Comparison of ENCODE assay signal across 1 cellular context in genomic region chr20:62804021-62804631, GRCh38.
TF ChIP-seq lines count a peak whose summit lies in the region.

No MANE protein-coding gene starts in this region.

TF ChIP-seq in A549, 52 proteins besides CTCF, POLR2A, EP300 and RAD21 (continued from another document):
- no peak for TF ChIP-seq BCL3 (IDR thresholded peaks at IDR 0.05)
- TF ChIP-seq CBX2 (IDR thresholded peaks at IDR 0.05; ENCODE audit: borderline replicate concordance, low read depth), result no peak
- TF ChIP-seq HMGXB4 (CRISPR knock-in tag; IDR thresholded peaks at IDR 0.05; ENCODE audit: borderline replicate concordance), result no peak
- no peak for TF ChIP-seq PBX3 (IDR thresholded peaks at IDR 0.05)
- TF ChIP-seq RFX5 (IDR thresholded peaks at IDR 0.05), result no peak
- no peak for TF ChIP-seq HOXB5 (CRISPR knock-in tag; IDR thresholded peaks at IDR 0.05)
- TF ChIP-seq ZFP36 (IDR thresholded peaks at IDR 0.05; ENCODE audit: borderline replicate concordance, partially characterized antibody), result no peak
- no peak for TF ChIP-seq BHLHE40 (IDR thresholded peaks at IDR 0.05; ENCODE audit: low read depth, low read length)
- TF ChIP-seq ZNF302 (CRISPR knock-in tag; IDR thresholded peaks at IDR 0.05), result no peak
- TF ChIP-seq KDM1A (IDR thresholded peaks at IDR 0.05; ENCODE audit: low read depth), result no peak
- TF ChIP-seq CBX8 (IDR thresholded peaks at IDR 0.05), result no peak
- TF ChIP-seq RARB (CRISPR knock-in tag; IDR thresholded peaks at IDR 0.05), result no peak
- TF ChIP-seq FOSL2 (IDR thresholded peaks at IDR 0.05), result no peak
- TF ChIP-seq FOSL2 (CRISPR knock-in tag; IDR thresholded peaks at IDR 0.05), result no peak
